ENCODE assay signal across 17 cellular contexts in genomic region chr6:105449756-105450390, GRCh38. TPM values are rescaled to one million over a fixed set of nuclear protein-coding genes. Genes with fewer than 3 reads are reported as not detected.
DNase-seq lines count a peak whose midpoint lies in the region; ATAC-seq and TF ChIP-seq lines count a peak whose summit lies in the region.
"Had no signal": no experiment of that assay in that cellular context is flagged by ENCODE, and none has a peak within 500 bp of the region (broad histone marks: within the 10 kb centered on the region; RNA-seq: fewer than 3 reads in every experiment).

No MANE protein-coding gene starts in this region.

- H3K79me2 ChIP-seq in mesendoderm (ENCODE audit: control insufficient read depth, insufficient read depth, low read length): no peaks in the 10 kb centered on the region

- H2AK5ac ChIP-seq in mesendoderm (ENCODE audit: low read length): no peak overlapping the region

- peaks cover 3% of the 10 kb centered on the region for H3K36me3 Mint-ChIP-seq in T-helper 17 cell (ENCODE audit: low read depth)
- peaks cover 15% of the 10 kb centered on the region for H3K36me3 Mint-ChIP-seq in activated CD8-positive, alpha-beta memory T cell treated with anti-CD3 and anti-CD28 coated beads, Interleukin-2, amount 10 ng/mL, durations not matched to agents 7 days and 5 days

- H4K5ac ChIP-seq in mesendoderm (ENCODE audit: low read length): no peak overlapping the region

- H3K27ac ChIP-seq in mesendoderm (ENCODE audit: low read depth, low read length): no peak overlapping the region
- H3K27ac ChIP-seq: A549 had no signal

- no peak for TF ChIP-seq EP300 in Ishikawa (IDR thresholded peaks at IDR 0.05; ENCODE audit: borderline replicate concordance)

- DNase-seq in AG10803 (ENCODE audit: low read depth): peak; percentile 70
- peak; percentile 76 for DNase-seq in astrocyte of the hippocampus (ENCODE audit: low read depth, low spot score)
- peak; percentile 21 for DNase-seq in mesendoderm
- no peak for DNase-seq in T-helper 17 cell
- no peak for DNase-seq in activated CD8-positive, alpha-beta memory T cell treated with anti-CD3 and anti-CD28 coated beads, Interleukin-2, amount 10 ng/mL, durations not matched to agents 7 days and 5 days
- no peak for DNase-seq in NCI-H1092 (lab: John Stamatoyannopoulos, UW)
- DNase-seq: AML-193, Caco-2, GDM1, HCEC 1CT, NCI-H146, NCI-H2081 treated with DMSO at 0.1 percent for 48 hours, NCI-H524 had no signal

- ATAC-seq in T-helper 17 cell: no peak
- ATAC-seq in activated CD8-positive, alpha-beta memory T cell treated with anti-CD3 and anti-CD28 coated beads, Interleukin-2, amount 10 ng/mL, durations not matched to agents 7 days and 5 days: no peak
- ATAC-seq: A549, Panc1, Right ventricle myocardium inferior had no signal

- no peaks in the 10 kb centered on the region for H3K36me3 ChIP-seq in mesendoderm (ENCODE audit: control insufficient read depth, insufficient read depth, low read length)

- no peaks in the 10 kb centered on the region for H3K4me1 ChIP-seq in mesendoderm (ENCODE audit: control insufficient read depth, low read depth, low read length)
- H3K4me1 ChIP-seq: A549, Caco-2 had no signal

- H3K27ac Mint-ChIP-seq in T-helper 17 cell: no peak overlapping the region
- no peak overlapping the region for H3K27ac Mint-ChIP-seq in activated CD8-positive, alpha-beta memory T cell treated with anti-CD3 and anti-CD28 coated beads, Interleukin-2, amount 10 ng/mL, durations not matched to agents 7 days and 5 days

- H3K9ac ChIP-seq in mesendoderm (ENCODE audit: low read length): no peak overlapping the region

- H4K8ac ChIP-seq in mesendoderm (ENCODE audit: low read depth, low read length): no peak overlapping the region

- no peak overlapping the region for H3K4me3 ChIP-seq in AG10803 (ENCODE audit: low read length)
- no peak overlapping the region for H3K4me3 ChIP-seq in mesendoderm (ENCODE audit: low read length)
- H3K4me3 ChIP-seq: A549 had no signal

- no peak overlapping the region for H3K18ac ChIP-seq in mesendoderm (ENCODE audit: low read length)

- no CpG with 5 or more reads among the region's 2 CpGs for WGBS in mesendoderm (ENCODE audit: extremely low coverage, insufficient coverage, low lambda C conversion rate)

- peaks cover 24% of the 10 kb centered on the region for H3K27me3 Mint-ChIP-seq in T-helper 17 cell
- no peaks in the 10 kb centered on the region for H3K27me3 Mint-ChIP-seq in activated CD8-positive, alpha-beta memory T cell treated with anti-CD3 and anti-CD28 coated beads, Interleukin-2, amount 10 ng/mL, durations not matched to agents 7 days and 5 days

- H2BK15ac ChIP-seq in mesendoderm (replicated peaks; ENCODE audit: low read depth): no peak overlapping the region

- no peak overlapping the region for H3K56ac ChIP-seq in mesendoderm (ENCODE audit: low read length)

- H3K4me1 Mint-ChIP-seq in T-helper 17 cell: peaks cover 8% of the 10 kb centered on the region
- H3K4me1 Mint-ChIP-seq in activated CD8-positive, alpha-beta memory T cell treated with anti-CD3 and anti-CD28 coated beads, Interleukin-2, amount 10 ng/mL, durations not matched to agents 7 days and 5 days: peaks cover 24% of the 10 kb centered on the region

- no peak for TF ChIP-seq CTCF in AG10803 (conservative IDR thresholded peaks at IDR 0.05; ENCODE audit: low read length)

- no peaks in the 10 kb centered on the region for H3K79me1 ChIP-seq in mesendoderm (ENCODE audit: low read length)

- H3K4ac ChIP-seq in mesendoderm (ENCODE audit: low read depth, low read length): no peak overlapping the region

- no peak overlapping the region for H3K4me3 Mint-ChIP-seq in T-helper 17 cell
- H3K4me3 Mint-ChIP-seq in activated CD8-positive, alpha-beta memory T cell treated with anti-CD3 and anti-CD28 coated beads, Interleukin-2, amount 10 ng/mL, durations not matched to agents 7 days and 5 days: no peak overlapping the region

- no peak overlapping the region for H2BK120ac ChIP-seq in mesendoderm (ENCODE audit: low read depth, low read length)

- CTCF ChIA-PET in activated CD8-positive, alpha-beta memory T cell treated with anti-CD3 and anti-CD28 coated beads, Interleukin-2, amount 10 ng/mL, durations not matched to agents 7 days and 5 days (lab: Charles Lee): interaction anchor here (1.5 kb wide), 1 partner anchor 18 kb away, joined by 4 read pairs; no protein-coding TSS in a partner anchor

- H3K4me2 ChIP-seq in mesendoderm (ENCODE audit: low read length): no peak overlapping the region
- H3K4me2 ChIP-seq: A549 had no signal

- TF ChIP-seq RAD21 in Ishikawa (IDR thresholded peaks at IDR 0.05; ENCODE audit: low read depth): no peak

- no peak overlapping the region for H2BK5ac ChIP-seq in mesendoderm (ENCODE audit: low read length)

- H3K9me3 ChIP-seq in T-helper 17 cell (ENCODE audit: control insufficient read depth, low read length, poor library complexity, severe bottlenecking): no peaks in the 10 kb centered on the region
- H3K9me3 ChIP-seq: Caco-2 had no signal

- H3K23ac ChIP-seq in mesendoderm (ENCODE audit: low read length): no peak overlapping the region

- H3K9me3 Mint-ChIP-seq in activated CD8-positive, alpha-beta memory T cell treated with anti-CD3 and anti-CD28 coated beads, Interleukin-2, amount 10 ng/mL, durations not matched to agents 7 days and 5 days (ENCODE audit: low read depth): peaks cover 2% of the 10 kb centered on the region

- no peaks in the 10 kb centered on the region for H3K27me3 ChIP-seq in mesendoderm (ENCODE audit: insufficient read depth, low read length, poor library complexity)

TF ChIP-seq in Ishikawa, 13 proteins besides CTCF, POLR2A, EP300 and RAD21:
- TF ChIP-seq USF1 (IDR thresholded peaks at IDR 0.05) (peak; percentile 67), CEBPB (IDR thresholded peaks at IDR 0.05) (no peak)

RNA-seq across cellular contexts. Expression of gene PREP, which starts 47.0 kb away (rescaled TPM):
- 74.9 TPM for polyA plus RNA-seq in mesendoderm (2013, experiment 1 of 2)
- polyA plus RNA-seq in mesendoderm (2013, experiment 2 of 2): 72.8 TPM
- 10 to 100 TPM; 26.2 to 27.8 TPM for total RNA-seq in T-helper 17 cell
- 10 to 100 TPM; 44.1 to 52.9 TPM for total RNA-seq in activated CD8-positive, alpha-beta memory T cell treated with anti-CD3 and anti-CD28 coated beads, Interleukin-2, amount 10 ng/mL, durations not matched to agents 7 days and 5 days

Comparison
In these comparisons a context has a peak if more than half of its experiments do, and no peak if none do; other contexts are left out.
1. DNase-seq: peak in AG10803 (single experiment), astrocyte of the hippocampus (single experiment) and mesendoderm (single experiment); none in T-helper 17 cell (0 of 3), activated CD8-positive, alpha-beta memory T cell treated with anti-CD3 and anti-CD28 coated beads, Interleukin-2, amount 10 ng/mL, durations not matched to agents 7 days and 5 days (single experiment) and NCI-H1092 (single experiment).